Comparison of ENCODE assay signal across 9 cellular contexts in the genomic region with DNA sequence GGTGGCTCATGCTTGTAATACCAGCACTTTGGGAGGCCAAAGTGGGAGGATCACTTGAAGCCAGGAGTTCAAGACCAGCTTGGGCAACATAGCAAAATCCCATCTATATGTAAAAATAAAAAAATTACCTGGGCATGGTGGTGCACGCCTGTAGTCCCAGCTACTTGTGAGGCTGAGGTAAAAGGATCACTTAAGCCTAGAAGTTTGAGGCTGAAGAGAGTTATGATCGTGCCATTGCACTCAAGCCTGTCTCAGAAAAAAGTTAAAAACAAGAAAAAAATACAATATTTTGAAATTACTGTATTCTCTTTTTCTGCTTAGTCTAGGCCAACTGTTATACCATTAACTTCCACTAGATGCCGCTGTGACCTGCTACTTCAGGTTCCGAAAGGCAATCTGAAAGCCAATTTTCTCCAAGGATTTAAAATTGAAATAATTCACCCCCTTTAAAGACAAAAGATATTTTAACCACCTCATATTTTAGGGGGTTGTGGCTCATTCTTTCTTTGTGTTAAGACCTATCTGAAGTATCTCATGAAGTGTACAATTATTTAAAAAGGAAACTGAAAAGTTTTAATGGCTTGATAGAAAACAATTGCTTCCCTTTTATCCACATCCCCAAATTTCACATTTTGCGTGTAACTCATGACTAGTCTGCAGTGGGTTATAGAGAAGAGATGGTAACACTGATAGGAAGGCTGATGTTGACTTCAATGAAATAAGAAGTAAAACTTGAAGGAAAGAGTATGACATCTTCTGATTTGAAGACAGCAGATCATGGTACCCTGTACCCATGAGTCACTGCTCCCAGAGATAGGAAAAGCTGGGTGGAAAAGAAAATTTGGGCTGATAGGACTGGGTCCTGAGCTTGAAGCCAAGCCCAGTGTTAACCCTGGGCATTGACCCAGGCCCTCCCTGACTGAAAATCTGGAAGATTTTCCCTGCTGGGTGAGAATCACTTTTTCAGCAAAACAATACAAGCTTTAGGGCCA. TPM values are rescaled to one million over a fixed set of nuclear protein-coding genes. Genes with fewer than 3 reads are reported as not detected.
DNase-seq lines count a peak whose midpoint lies in the region; ATAC-seq and TF ChIP-seq lines count a peak whose summit lies in the region.
"Had no signal": no experiment of that assay in that cellular context is flagged by ENCODE, and none has a peak within 500 bp of the region (broad histone marks: within the 10 kb centered on the region; RNA-seq: fewer than 3 reads in every experiment).

No MANE protein-coding gene starts in this region.

- no peaks in the 10 kb centered on the region for H4K20me1 ChIP-seq in KMS-11 (ENCODE audit: insufficient read depth)

- H3K4me1 Mint-ChIP-seq in T-helper 17 cell: no peaks in the 10 kb centered on the region
- no peaks in the 10 kb centered on the region for H3K4me1 Mint-ChIP-seq in activated T-helper 1 cell treated with anti-CD3 and anti-CD28 coated beads, Interleukin-12 subunit alpha, Interleukin-12 subunit beta, Interleukin-2, Interleukin-4 antibody, amounts not matched to agents 30 ng/mL and 10 ng/mL and 1 ng/mL, durations not matched to agents 14 hours and 24 hours and 36 hours (ENCODE audit: low read depth)

- no peak overlapping the region for H3K4me3 Mint-ChIP-seq in T-helper 17 cell
- H3K4me3 Mint-ChIP-seq in activated T-helper 1 cell treated with anti-CD3 and anti-CD28 coated beads, Interleukin-12 subunit alpha, Interleukin-12 subunit beta, Interleukin-2, Interleukin-4 antibody, amounts not matched to agents 30 ng/mL and 10 ng/mL and 1 ng/mL, durations not matched to agents 14 hours and 24 hours and 36 hours: no peak overlapping the region

- ATAC-seq in T-helper 17 cell: peak; percentile 51
- ATAC-seq: activated naive CD4-positive, alpha-beta T cell treated with anti-CD3 and anti-CD28 coated beads, Interleukin-2, amount 50 U/mL, for 72 hours had no signal

- H3K27me3 ChIP-seq in KMS-11 (ENCODE audit: insufficient read depth, low read depth) (no peaks in the 10 kb centered on the region), dorsolateral prefrontal cortex (peaks cover 0 to under 1% (median 0%) of the 10 kb centered on the region in 45 donors), uterus (no peaks in the 10 kb centered on the region)

- H3K9me3 ChIP-seq in T-helper 17 cell (ENCODE audit: control insufficient read depth, low read length, poor library complexity, severe bottlenecking) (no peaks in the 10 kb centered on the region), uterus (no peaks in the 10 kb centered on the region)

- TF ChIP-seq CTCF in KMS-11 (conservative IDR thresholded peaks at IDR 0.05; ENCODE audit: low read depth, low read length): peak; percentile 97
- peak; percentile 83 to 99 (median 95) for TF ChIP-seq CTCF in dorsolateral prefrontal cortex (IDR thresholded peaks at IDR 0.05 in 54 of 56, conservative IDR thresholded peaks at IDR 0.05 in 2 of 56; ENCODE audit: low read depth in 1 of 56, partially characterized antibody in 56 of 56)
- peak; percentile 83 to 88 (median 86) for TF ChIP-seq CTCF in uterus (IDR thresholded peaks at IDR 0.05)

- H2AFZ ChIP-seq in KMS-11 (ENCODE audit: low read depth): 0 out of 2 replicates have a peak overlapping the region, but pooled peaks have one; percentile 14

- H3K4me2 ChIP-seq in KMS-11: 0 out of 2 replicates have a peak overlapping the region, but pooled peaks have one; percentile 7

- H3K4me3 ChIP-seq in KMS-11 (IDR thresholded peaks at IDR 0.05; ENCODE audit: insufficient read depth, low read depth, low read length) (no peak overlapping the region), dorsolateral prefrontal cortex (no peak overlapping the region), uterus (no peak overlapping the region)

- DNase-seq in NCI-H2081 (lab: John Stamatoyannopoulos, UW) (peak; percentile 3 to 18), NCI-H2081 treated with DMSO at 0.1 percent for 48 hours (lab: John Stamatoyannopoulos, UW) (no peak), T-helper 17 cell (peak in 1 of 3 donors; percentile 11), dorsolateral prefrontal cortex (peak in 2 of 10 donors; percentile 37 to 43), mucosa of gallbladder (ENCODE audit: low spot score) (peak; percentile 50), uterus (peak in 1 of 2 donors; percentile 21)
- DNase-seq in activated T-helper 1 cell treated with anti-CD3 and anti-CD28 coated beads, Interleukin-12 subunit alpha, Interleukin-12 subunit beta, Interleukin-2, Interleukin-4 antibody, amounts not matched to agents 30 ng/mL and 10 ng/mL and 1 ng/mL, durations not matched to agents 14 hours and 24 hours and 36 hours (ENCODE audit: low spot score): no peak

- H3K36me3 ChIP-seq in KMS-11 (ENCODE audit: insufficient read depth): no peaks in the 10 kb centered on the region
- H3K36me3 ChIP-seq in uterus: no peaks in the 10 kb centered on the region

- peaks cover 43% of the 10 kb centered on the region for H3K27me3 Mint-ChIP-seq in T-helper 17 cell
- H3K27me3 Mint-ChIP-seq in activated T-helper 1 cell treated with anti-CD3 and anti-CD28 coated beads, Interleukin-12 subunit alpha, Interleukin-12 subunit beta, Interleukin-2, Interleukin-4 antibody, amounts not matched to agents 30 ng/mL and 10 ng/mL and 1 ng/mL, durations not matched to agents 14 hours and 24 hours and 36 hours (ENCODE audit: insufficient read depth): peaks cover 8% of the 10 kb centered on the region

- peaks cover 14% of the 10 kb centered on the region for H3K4me1 ChIP-seq in KMS-11 (ENCODE audit: low read depth, poor library complexity, severe bottlenecking)
- no peaks in the 10 kb centered on the region for H3K4me1 ChIP-seq in uterus

- intact Hi-C loops in dorsolateral prefrontal cortex (cut with DNase I) (loop anchor here (1.0 to 10.0 kb wide), 5 partner anchors 150 to 425 kb away; no protein-coding TSS in a partner anchor), uterus (cut with DNase I; ENCODE audit: low total_unique reads) (loop anchor here (5.0 kb wide), 1 partner anchor 423 kb away; no protein-coding TSS in a partner anchor)
- intact Hi-C loops in activated T-helper 1 cell treated with anti-CD3 and anti-CD28 coated beads, Interleukin-12 subunit alpha, Interleukin-12 subunit beta, Interleukin-2, Interleukin-4 antibody, amounts not matched to agents 30 ng/mL and 10 ng/mL and 1 ng/mL, durations not matched to agents 14 hours and 24 hours and 36 hours (cut with micrococcal nuclease): loop anchor here (1.0 to 10.0 kb wide), 3 partner anchors 85 to 500 kb away; partner anchors contain the start of gene RIPPLY3

- H3K27ac ChIP-seq in KMS-11 (no peak overlapping the region), dorsolateral prefrontal cortex (no peak overlapping the region), uterus (no peak overlapping the region)

- no peaks in the 10 kb centered on the region for H3K79me2 ChIP-seq in KMS-11 (ENCODE audit: insufficient read depth, low read depth)

- H3K27ac Mint-ChIP-seq in T-helper 17 cell: no peak overlapping the region
- no peak overlapping the region for H3K27ac Mint-ChIP-seq in activated T-helper 1 cell treated with anti-CD3 and anti-CD28 coated beads, Interleukin-12 subunit alpha, Interleukin-12 subunit beta, Interleukin-2, Interleukin-4 antibody, amounts not matched to agents 30 ng/mL and 10 ng/mL and 1 ng/mL, durations not matched to agents 14 hours and 24 hours and 36 hours
- H3K27ac Mint-ChIP-seq: activated naive CD4-positive, alpha-beta T cell treated with anti-CD3 and anti-CD28 coated beads, Interleukin-2, amount 50 U/mL, for 72 hours had no signal

- no peak overlapping the region for H3K9ac ChIP-seq in KMS-11

- no peaks in the 10 kb centered on the region for H3K36me3 Mint-ChIP-seq in T-helper 17 cell (ENCODE audit: low read depth)
- H3K36me3 Mint-ChIP-seq in activated T-helper 1 cell treated with anti-CD3 and anti-CD28 coated beads, Interleukin-12 subunit alpha, Interleukin-12 subunit beta, Interleukin-2, Interleukin-4 antibody, amounts not matched to agents 30 ng/mL and 10 ng/mL and 1 ng/mL, durations not matched to agents 14 hours and 24 hours and 36 hours (ENCODE audit: low read depth): no peaks in the 10 kb centered on the region
- H3K36me3 Mint-ChIP-seq: activated naive CD4-positive, alpha-beta T cell treated with anti-CD3 and anti-CD28 coated beads, Interleukin-2, amount 50 U/mL, for 72 hours had no signal

- no peak for TF ChIP-seq POLR2A in uterus (IDR thresholded peaks at IDR 0.05)

- H3K9me3 Mint-ChIP-seq in activated T-helper 1 cell treated with anti-CD3 and anti-CD28 coated beads, Interleukin-12 subunit alpha, Interleukin-12 subunit beta, Interleukin-2, Interleukin-4 antibody, amounts not matched to agents 30 ng/mL and 10 ng/mL and 1 ng/mL, durations not matched to agents 14 hours and 24 hours and 36 hours: no peaks in the 10 kb centered on the region
- H3K9me3 Mint-ChIP-seq: activated naive CD4-positive, alpha-beta T cell treated with anti-CD3 and anti-CD28 coated beads, Interleukin-2, amount 50 U/mL, for 72 hours had no signal

RNA-seq across cellular contexts. Expression of gene CLDN14, which starts 24.4 kb away (rescaled TPM):
- total RNA-seq in T-helper 17 cell (not detected), dorsolateral prefrontal cortex (not detected), mucosa of gallbladder (1.1 TPM), uterus (not detected)
- not detected in 2 replicates for total RNA-seq in activated T-helper 1 cell treated with anti-CD3 and anti-CD28 coated beads, Interleukin-12 subunit alpha, Interleukin-12 subunit beta, Interleukin-2, Interleukin-4 antibody, amounts not matched to agents 30 ng/mL and 10 ng/mL and 1 ng/mL, durations not matched to agents 14 hours and 24 hours and 36 hours
- total RNA-seq: activated naive CD4-positive, alpha-beta T cell treated with anti-CD3 and anti-CD28 coated beads, Interleukin-2, amount 50 U/mL, for 72 hours had no signal

Comparison
In these comparisons a context has a peak if more than half of its experiments do, and no peak if none do; other contexts are left out.
1. DNase-seq: peak in NCI-H2081 (2 of 2) and mucosa of gallbladder (single experiment); none in NCI-H2081 treated with DMSO at 0.1 percent for 48 hours (single experiment) and activated T-helper 1 cell treated with anti-CD3 and anti-CD28 coated beads, Interleukin-12 subunit alpha, Interleukin-12 subunit beta, Interleukin-2, Interleukin-4 antibody, amounts not matched to agents 30 ng/mL and 10 ng/mL and 1 ng/mL, durations not matched to agents 14 hours and 24 hours and 36 hours (single experiment).
2. Peak in every context shown above with its lines, with median percentiles within 50 percentile points of each other: CTCF ChIP-seq.